In the genomic region with DNA sequence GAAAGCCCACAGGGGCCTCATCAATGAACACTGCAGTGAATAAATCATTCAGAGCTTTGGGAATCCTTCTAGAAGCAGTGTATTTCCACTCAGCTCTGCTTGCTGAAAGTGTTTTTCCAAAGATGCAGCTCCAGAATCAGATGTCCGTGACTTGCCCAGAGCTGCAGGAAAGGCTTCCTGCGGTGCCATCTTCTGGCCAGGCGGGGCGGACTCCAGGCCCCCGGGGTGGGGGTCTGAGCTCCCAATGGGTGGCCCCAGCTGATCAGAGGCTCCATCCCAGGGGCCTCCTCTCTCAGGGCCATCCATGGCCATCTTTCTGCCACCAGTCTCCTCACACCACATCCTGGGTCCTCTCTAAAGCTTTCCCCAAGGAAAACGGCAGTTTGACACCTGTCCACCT, we compare ENCODE assay signal across 18 cellular contexts.
DNase-seq lines count a peak whose midpoint lies in the region; FAIRE-seq and TF ChIP-seq lines count a peak whose summit lies in the region.
"Had no signal": no experiment of that assay in that cellular context is flagged by ENCODE, and none has a peak within 500 bp of the region (broad histone marks: within the 10 kb centered on the region; RNA-seq: fewer than 3 reads in every experiment).

No MANE protein-coding gene starts in this region.

- no peak overlapping the region for H4K5ac ChIP-seq in H1 (ENCODE audit: insufficient read length, low read depth, low read length)

- no peak overlapping the region for H2BK15ac ChIP-seq in H1 (ENCODE audit: low read length)

- H3K18ac ChIP-seq in H1 (ENCODE audit: extremely low read depth, low read length) = no peak overlapping the region

- TF ChIP-seq CTCF in Loucy (conservative IDR thresholded peaks at IDR 0.05; ENCODE audit: low read length) (peak; percentile 50), H1 (IDR thresholded peaks at IDR 0.05; ENCODE audit: control extremely low read depth in 1 of 3, insufficient read depth in 1 of 3, low read depth in 1 of 3, low read length in 3 of 3) (peak in 1 of 3 experiments; percentile 7; a peak in 1 of 4 replicates), osteocyte (IDR thresholded peaks at IDR 0.05) (no peak), GM20000 (IDR thresholded peaks at IDR 0.05; ENCODE audit: extremely low read depth, missing control alignments) (no peak)

- H3K9me3 ChIP-seq in Loucy (ENCODE audit: insufficient read depth, low read depth, low read length) (no peaks in the 10 kb centered on the region), H1 (ENCODE audit: insufficient read depth in 2 of 2, low read depth in 1 of 2, low read length in 1 of 2) (no peaks in the 10 kb centered on the region)

- CTCF ChIA-PET in H1 (lab: Charles Lee; ENCODE audit: partially characterized antibody) = interaction anchor here (0.7 to 10.4 kb wide), 28 partner anchors 7 to 255 kb away, joined by 3 to 97 read pairs (median 6); a partner anchor contains a TSS

- TF ChIP-seq EP300 in H1 (IDR thresholded peaks at IDR 0.05; ENCODE audit: borderline replicate concordance in 1 of 2, low read depth in 2 of 2, low read length in 2 of 2) = no peak

- no peak overlapping the region for H4K91ac ChIP-seq in H1 (replicated peaks; ENCODE audit: insufficient read length, low read length)

- peaks cover 2% of the 10 kb centered on the region for H3K4me1 Mint-ChIP-seq in osteocyte (ENCODE audit: unreplicated experiment)
- H3K4me1 Mint-ChIP-seq: CD14-positive monocyte had no signal

- no peak overlapping the region for H3K27ac Mint-ChIP-seq in osteocyte (ENCODE audit: unreplicated experiment)
- H3K27ac Mint-ChIP-seq: CD14-positive monocyte had no signal

- no peaks in the 10 kb centered on the region for H3K36me3 Mint-ChIP-seq in osteocyte (ENCODE audit: unreplicated experiment)
- H3K36me3 Mint-ChIP-seq: CD14-positive monocyte had no signal

- H3K4me2 ChIP-seq in Loucy (ENCODE audit: low read depth, low read length, poor library complexity, severe bottlenecking) (no peak overlapping the region), H1 (ENCODE audit: insufficient read depth in 1 of 2, low read depth in 2 of 2, low read length in 2 of 2) (no peak overlapping the region)

- no peak overlapping the region for H3K4me3 Mint-ChIP-seq in osteocyte (ENCODE audit: unreplicated experiment)
- H3K4me3 Mint-ChIP-seq: CD14-positive monocyte had no signal

- H2BK5ac ChIP-seq in H1 (ENCODE audit: low read depth, low read length) = no peak overlapping the region

- no peak overlapping the region for H2AK5ac ChIP-seq in H1 (ENCODE audit: low read depth, low read length)

- 0 out of 2 replicates have a peak overlapping the region, but pooled peaks have one; percentile 58 for H4K8ac ChIP-seq in H1 (ENCODE audit: extremely low read depth, insufficient read depth, low read length)

- no peak overlapping the region for H3K4me3 ChIP-seq in Loucy (ENCODE audit: low read length, poor library complexity, severe bottlenecking)
- no peak overlapping the region for H3K4me3 ChIP-seq in H1 (ENCODE audit: extremely low read depth in 1 of 4, insufficient read depth in 2 of 4, low read depth in 3 of 4, low read length in 4 of 4)
- H3K4me3 ChIP-seq: GM12878 had no signal

- H3K79me2 ChIP-seq in Loucy (ENCODE audit: insufficient read depth, low read length) = no peaks in the 10 kb centered on the region
- no peaks in the 10 kb centered on the region for H3K79me2 ChIP-seq in H1 (ENCODE audit: control insufficient read depth in 1 of 2, insufficient read depth in 2 of 2, low read length in 2 of 2)

- H3K4me1 ChIP-seq in Loucy (ENCODE audit: insufficient read depth, low read length, poor library complexity, severe bottlenecking) (peaks cover 12% of the 10 kb centered on the region), H1 (replicated peaks in 1 of 4; ENCODE audit: control insufficient read depth in 3 of 4, insufficient read depth in 4 of 4, low read length in 3 of 4) (peaks cover 0 to 12% (median 6%) of the 10 kb centered on the region in 4 experiments; a peak in 6 of 7 replicates)

- H3K9me2 ChIP-seq in Loucy (replicated peaks; ENCODE audit: low read depth, low read length) = no peaks in the 10 kb centered on the region

- H3K27ac ChIP-seq in H1 (ENCODE audit: low read depth, low read length) = no peak overlapping the region

- H3K36me3 ChIP-seq in Loucy (ENCODE audit: insufficient read depth, low read length) (no peaks in the 10 kb centered on the region), H1 (ENCODE audit: control insufficient read depth in 2 of 4, insufficient read depth in 4 of 4, low read length in 3 of 4) (no peaks in the 10 kb centered on the region)

- FAIRE-seq in H1 (lab: Jason Lieb, UNC) = no peak
- FAIRE-seq: GM12878, GM19239 had no signal

- H3K4ac ChIP-seq in H1 (replicated peaks; ENCODE audit: insufficient read length, low read depth, low read length) = no peak overlapping the region

- no peak overlapping the region for H3K56ac ChIP-seq in H1 (replicated peaks; ENCODE audit: insufficient read length, low read depth, low read length)

- H3K14ac ChIP-seq in H1 (ENCODE audit: insufficient read length) = no peak overlapping the region

- H2AFZ ChIP-seq in Loucy (ENCODE audit: low read length) (peak overlapping the region; percentile 88), H1 (ENCODE audit: low read length) (no peak overlapping the region)

- H4K20me1 ChIP-seq in Loucy (ENCODE audit: insufficient read depth, low read length, poor library complexity, severe bottlenecking) = no peaks in the 10 kb centered on the region
- H4K20me1 ChIP-seq in H1 (replicated peaks in 1 of 2; ENCODE audit: control insufficient read depth in 1 of 2, insufficient read depth in 2 of 2, low read length in 2 of 2) = no peaks in the 10 kb centered on the region

- H2BK120ac ChIP-seq in H1 (replicated peaks; ENCODE audit: low read depth, low read length) = no peak overlapping the region

- no peaks in the 10 kb centered on the region for H3K27me3 Mint-ChIP-seq in osteocyte (ENCODE audit: unreplicated experiment)

- no peak overlapping the region for H2BK20ac ChIP-seq in H1 (ENCODE audit: low read length)

- peak; percentile 31 to 49; a peak in 3 of 4 replicates for TF ChIP-seq RAD21 in H1 (IDR thresholded peaks at IDR 0.05 in 1 of 2, conservative IDR thresholded peaks at IDR 0.05 in 1 of 2; ENCODE audit: low read depth in 2 of 2, low read length in 2 of 2)

- H3K23me2 ChIP-seq in H1 (ENCODE audit: low read depth, low read length) = no peaks in the 10 kb centered on the region

- no peak for TF ChIP-seq POLR2A in H1 (IDR thresholded peaks at IDR 0.05; ENCODE audit: control extremely low read depth in 1 of 2, low read depth in 2 of 2, low read length in 2 of 2)

- H3K27me3 ChIP-seq in Loucy (ENCODE audit: insufficient read depth, low read length, poor library complexity, severe bottlenecking) (no peaks in the 10 kb centered on the region), H1 (replicated peaks in 1 of 4; ENCODE audit: control insufficient read depth in 3 of 4, extremely low read depth in 1 of 4, insufficient read depth in 3 of 4, low read length in 3 of 4) (no peaks in the 10 kb centered on the region; a peak in 2 of 7 replicates)

- 83% methylated on average over 6 of the region's 6 CpGs; no CpG with 5 or more reads in 1 of the 2 experiments for WGBS in H1 (ENCODE audit: extremely low coverage in 1 of 2, insufficient coverage in 1 of 2, insufficient read length in 1 of 2, insufficient replicate concordance in 2 of 2, low coverage in 1 of 2, low lambda C conversion rate in 2 of 2, missing lambda C conversion rate in 1 of 2), 2 experiments

- DNase-seq in NCI-H82 (lab: John Stamatoyannopoulos, UW) = peak; percentile 38
- DNase-seq in NCI-H82 treated with DMSO at 0.1 percent for 48 hours (lab: John Stamatoyannopoulos, UW; ENCODE audit: unreplicated experiment) = no peak
- DNase-seq in H1 (ENCODE audit: low read depth in 1 of 2, low spot score in 2 of 2) = peak in 1 of 2 experiments; percentile 45
- DNase-seq in osteocyte (ENCODE audit: extremely low spot score, unreplicated experiment) = peak; percentile 75
- DNase-seq in activated CD4-positive, CD25-positive, alpha-beta regulatory T cell treated with anti-CD3 and anti-CD28 coated beads, Interleukin-2, amount 50 U/mL, for 72 hours = no peak
- no peak for DNase-seq in NCI-H128 (lab: John Stamatoyannopoulos, UW; ENCODE audit: unreplicated experiment)
- DNase-seq in GM20000 (ENCODE audit: low spot score) = no peak
- DNase-seq: COR-L47, DMS79, NCI-H1048, NCI-H1694, NCI-H446 treated with DMSO at 0.1 percent for 48 hours, NCI-H774, SIG-M5 had no signal

- POLR2A ChIA-PET in H1 (lab: Charles Lee; ENCODE audit: partially characterized antibody) = no interaction called here

- no peaks in the 10 kb centered on the region for H3K79me1 ChIP-seq in H1 (ENCODE audit: low read depth, low read length)

- H3K9ac ChIP-seq in Loucy (ENCODE audit: low read depth, low read length, poor library complexity, severe bottlenecking) = no peak overlapping the region
- no peak overlapping the region for H3K9ac ChIP-seq in H1 (replicated peaks in 1 of 4; ENCODE audit: extremely low read depth in 1 of 4, low read depth in 3 of 4, low read length in 3 of 4)

- H3K23ac ChIP-seq in H1 (ENCODE audit: insufficient read length) = no peak overlapping the region

- no peaks in the 10 kb centered on the region for H3K9me3 Mint-ChIP-seq in osteocyte (ENCODE audit: unreplicated experiment)

- H3F3A ChIP-seq in Loucy (ENCODE audit: low read depth) = no peaks in the 10 kb centered on the region

- H2BK12ac ChIP-seq in H1 (ENCODE audit: low read depth, low read length) = no peak overlapping the region

TF ChIP-seq in H1, 55 proteins besides CTCF, POLR2A, EP300 and RAD21:
- TF ChIP-seq RNF2 (IDR thresholded peaks at IDR 0.05; ENCODE audit: borderline replicate concordance, low read depth, low read length, missing control alignments, poor library complexity, severe bottlenecking) (no peak), POLR2AphosphoS5 (IDR thresholded peaks at IDR 0.05; ENCODE audit: low read depth, low read length) (no peak), TCF12 (IDR thresholded peaks at IDR 0.05; ENCODE audit: low read depth, low read length) (no peak)

Comparison
In these comparisons a context has a peak if more than half of its experiments do, and no peak if none do; other contexts are left out.
1. DNase-seq: peak in NCI-H82 (single experiment) and osteocyte (single experiment); none in NCI-H82 treated with DMSO at 0.1 percent for 48 hours (single experiment), activated CD4-positive, CD25-positive, alpha-beta regulatory T cell treated with anti-CD3 and anti-CD28 coated beads, Interleukin-2, amount 50 U/mL, for 72 hours (single experiment), NCI-H128 (single experiment) and GM20000 (single experiment).